ENCODE assay signal across 9 cellular contexts in genomic region chr6:42961020-42961470, GRCh38. TPM values are rescaled to one million over a fixed set of nuclear protein-coding genes. Genes with fewer than 3 reads are reported as not detected.
DNase-seq lines count a peak whose midpoint lies in the region; ATAC-seq and TF ChIP-seq lines count a peak whose summit lies in the region.
"Had no signal": no experiment of that assay in that cellular context is flagged by ENCODE, and none has a peak within 500 bp of the region (broad histone marks: within the 10 kb centered on the region; RNA-seq: fewer than 3 reads in every experiment).

No MANE protein-coding gene starts in this region.

- DNase-seq in COLO668 (lab: John Stamatoyannopoulos, UW; ENCODE audit: unreplicated experiment) (peak; percentile 17), T-helper 17 cell (no peak), hepatocyte (ENCODE audit: low spot score) (no peak), sciatic nerve (ENCODE audit: low spot score) (no peak), iPS-NIHi11 (ENCODE audit: low spot score) (no peak), posterior vena cava (ENCODE audit: low spot score) (no peak)
- DNase-seq in effector CD4-positive, alpha-beta T cell: no peak

- no peaks in the 10 kb centered on the region for H3K36me3 ChIP-seq in hepatocyte (replicated peaks; ENCODE audit: insufficient read depth, low read depth)

- H3K4me3 ChIP-seq in hepatocyte: peak overlapping the region; percentile 52

- no peak for TF ChIP-seq CTCF in hepatocyte (IDR thresholded peaks at IDR 0.05; ENCODE audit: poor library complexity)

- H3K9me3 ChIP-seq in T-helper 17 cell (ENCODE audit: control insufficient read depth, low read length, poor library complexity, severe bottlenecking) (no peaks in the 10 kb centered on the region), hepatocyte (ENCODE audit: low read depth) (no peaks in the 10 kb centered on the region)

- H3K27me3 Mint-ChIP-seq in T-helper 17 cell: no peaks in the 10 kb centered on the region

- no peaks in the 10 kb centered on the region for H3K27me3 ChIP-seq in hepatocyte

- H3K4me1 Mint-ChIP-seq in T-helper 17 cell: peaks cover 17% of the 10 kb centered on the region

- H2AFZ ChIP-seq in hepatocyte: no peak overlapping the region

- H3K4me3 Mint-ChIP-seq in T-helper 17 cell: peak overlapping the region; percentile 86

- no peaks in the 10 kb centered on the region for H3K9me2 ChIP-seq in hepatocyte (replicated peaks; ENCODE audit: insufficient read depth)

- H3K79me2 ChIP-seq in hepatocyte: no peaks in the 10 kb centered on the region

- H3K4me2 ChIP-seq in hepatocyte: peak overlapping the region; percentile 100

- 32% methylated on average over 15 of the region's 15 CpGs for WGBS in hepatocyte (ENCODE audit: low lambda C conversion rate, missing lambda C conversion rate)

- no peak overlapping the region for H3K27ac ChIP-seq in hepatocyte
- H3K27ac ChIP-seq: HL-60 had no signal

- H3K36me3 Mint-ChIP-seq in T-helper 17 cell (ENCODE audit: low read depth): peaks cover 2% of the 10 kb centered on the region

- ATAC-seq in T-helper 17 cell: no peak
- peak; percentile 14 for ATAC-seq in sciatic nerve
- no peak for ATAC-seq in GM21619 (IDR thresholded peaks at IDR 0.05; ENCODE audit: unreplicated experiment)

- intact Hi-C loops in sciatic nerve (cut with DNase I) (no loop called here), posterior vena cava (cut with DNase I) (no loop called here)

- H3K4me1 ChIP-seq in hepatocyte (ENCODE audit: insufficient read depth): peaks cover 14% of the 10 kb centered on the region

- H4K20me1 ChIP-seq in hepatocyte (ENCODE audit: insufficient read depth, poor library complexity, severe bottlenecking): no peaks in the 10 kb centered on the region

- no peak overlapping the region for H3K27ac Mint-ChIP-seq in T-helper 17 cell

RNA-seq across cellular contexts. Expression of gene GNMT, which starts 0.5 kb away (rescaled TPM):
- total RNA-seq in T-helper 17 cell (1 to 10 TPM in 1 of 2 donors, under 1 TPM in 1; 0.97 to 1.5 TPM), hepatocyte (4.4 and 6.5 TPM in 2 replicates), sciatic nerve (1.8 TPM), posterior vena cava (not detected)
- polyA plus RNA-seq in hepatocyte: 10.4 and 16.2 TPM in 2 replicates

RNA-seq across cellular contexts. Expression of gene PEX6, which starts 17.9 kb away (rescaled TPM):
- 10 to 100 TPM; 10.2 to 15.5 TPM for total RNA-seq in T-helper 17 cell
- total RNA-seq in hepatocyte: 32.4 and 39.4 TPM in 2 replicates
- 36.0 and 46.1 TPM in 2 replicates for polyA plus RNA-seq in hepatocyte
- 20.4 TPM for total RNA-seq in sciatic nerve
- total RNA-seq in posterior vena cava: 10 to 100 TPM in 1 of 2 donors, 1 to 10 TPM in 1; 8.8 to 12.8 TPM

RNA-seq across cellular contexts. Expression of gene PPP2R5D, which starts 23.3 kb away (rescaled TPM):
- 10 to 100 TPM; 27.5 to 28.4 TPM for total RNA-seq in T-helper 17 cell
- 35.2 and 40.2 TPM in 2 replicates for total RNA-seq in hepatocyte
- polyA plus RNA-seq in hepatocyte: 28.3 and 30.8 TPM in 2 replicates
- total RNA-seq in sciatic nerve: 31.1 TPM
- 10 to 100 TPM; 26.0 to 33.5 TPM for total RNA-seq in posterior vena cava

RNA-seq across cellular contexts. Expression of gene CNPY3, which starts 31.8 kb away (rescaled TPM):
- total RNA-seq in T-helper 17 cell (10 to 100 TPM; 45.7 to 51.9 TPM), hepatocyte (53.8 and 71.8 TPM in 2 replicates), sciatic nerve (44.9 TPM), posterior vena cava (10 to 100 TPM; 20.8 to 33.7 TPM)
- 137 and 152 TPM in 2 replicates for polyA plus RNA-seq in hepatocyte

RNA-seq across cellular contexts. Expression of gene PTCRA, which starts 45.2 kb away (rescaled TPM):
- total RNA-seq in T-helper 17 cell: 10 to 100 TPM in 1 of 2 donors, 1 to 10 TPM in 1; 1.8 to 35.0 TPM
- total RNA-seq in hepatocyte: not detected in 2 replicates
- polyA plus RNA-seq in hepatocyte: not detected in 2 replicates
- total RNA-seq in sciatic nerve: 0.40 TPM
- total RNA-seq in posterior vena cava: not detected
